20 cellular contexts compared by ENCODE assay signal in the genomic region with DNA sequence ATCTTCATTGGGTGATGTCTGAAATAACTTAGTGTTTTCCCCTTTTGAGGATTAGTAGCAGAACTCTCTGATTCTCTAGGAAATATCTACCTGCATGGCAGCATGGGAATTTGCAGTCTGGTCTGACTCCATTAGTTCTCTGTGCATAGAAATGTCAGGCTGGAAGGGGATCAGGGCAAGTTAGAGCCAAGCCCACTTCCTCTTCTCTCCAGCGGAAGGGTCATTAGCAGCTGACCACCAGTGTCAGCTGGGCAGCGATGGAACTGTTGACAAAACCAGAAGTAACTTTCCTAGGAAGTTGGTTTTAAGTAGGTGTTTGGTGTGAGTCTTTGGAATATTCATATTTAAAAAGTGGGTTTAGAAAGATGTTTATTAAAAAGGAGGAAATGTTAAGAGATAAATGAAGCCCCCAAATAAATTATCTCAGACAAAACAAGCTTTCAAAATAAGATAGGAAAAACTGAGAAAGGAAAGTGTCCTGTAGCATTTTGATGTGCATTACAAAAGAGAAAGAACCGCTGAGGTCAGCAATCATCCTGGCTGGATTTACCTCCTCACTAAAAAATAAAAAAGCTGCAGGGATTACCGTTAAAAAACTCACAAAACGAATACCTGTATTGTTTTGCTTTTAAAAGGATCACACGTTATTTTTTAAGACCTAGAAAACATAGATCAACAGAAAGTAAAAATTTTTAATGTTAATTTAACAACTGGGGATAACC. TPM values are rescaled to one million over a fixed set of nuclear protein-coding genes. Genes with fewer than 3 reads are reported as not detected.
DNase-seq lines count a peak whose midpoint lies in the region; ATAC-seq, FAIRE-seq and TF ChIP-seq lines count a peak whose summit lies in the region.
"Had no signal": no experiment of that assay in that cellular context is flagged by ENCODE, and none has a peak within 500 bp of the region (broad histone marks: within the 10 kb centered on the region; RNA-seq: fewer than 3 reads in every experiment).

No MANE protein-coding gene starts in this region.

- H3K4me1 ChIP-seq in HEK293 (ENCODE audit: control insufficient read depth, insufficient read depth, low read length) = peaks cover 30% of the 10 kb centered on the region
- H3K4me1 ChIP-seq in left lung = peaks cover 2 to 13% of the 10 kb centered on the region in 2 donors
- peaks cover 0 to 59% (median 56%) of the 10 kb centered on the region in 4 donors for H3K4me1 ChIP-seq in sigmoid colon
- no peaks in the 10 kb centered on the region for H3K4me1 ChIP-seq in effector memory CD4-positive, alpha-beta T cell (ENCODE audit: control insufficient read depth, insufficient read depth, low read length, poor library complexity, severe bottlenecking)

- TF ChIP-seq CTCF in HEK293 (tag by site-specific recombination; IDR thresholded peaks at IDR 0.05) = no peak
- no peak for TF ChIP-seq CTCF in VCaP (conservative IDR thresholded peaks at IDR 0.05)
- no peak for TF ChIP-seq CTCF in left lung (IDR thresholded peaks at IDR 0.05)
- TF ChIP-seq CTCF in sigmoid colon (IDR thresholded peaks at IDR 0.05) = no peak

- POLR2A ChIA-PET in HEK293 (lab: Yijun Ruan, JAX) = no interaction called here

- FAIRE-seq in H54 (lab: Jason Lieb, UNC) = no peak
- FAIRE-seq: D721Med, TTC549 had no signal

- TF ChIP-seq POLR2A in sigmoid colon (IDR thresholded peaks at IDR 0.05) (no peak), H54 (IDR thresholded peaks at IDR 0.05; ENCODE audit: low read depth, low read length) (no peak)

- 63 to 67% methylated on average over 6 of the region's 6 CpGs for WGBS in sigmoid colon, 2 donors

- peak; percentile 32 for ATAC-seq in left lung
- no peak for ATAC-seq in GM18502 (IDR thresholded peaks at IDR 0.05; ENCODE audit: poor library complexity, unreplicated experiment)
- ATAC-seq: activated CD8-positive, alpha-beta T cell treated with anti-CD3 and anti-CD28 coated beads for 36 hours; HCT116 had no signal

- intact Hi-C loops in left lung (cut with DNase I) (no loop called here), sigmoid colon (cut with DNase I) (loop anchor here (2.0 to 5.0 kb wide), 3 partner anchors 33 to 102 kb away; partner anchors contain the start of gene MMD)

- CTCF ChIA-PET in HEK293 (lab: Yijun Ruan, JAX) = no interaction called here

- no peak overlapping the region for H3K27ac ChIP-seq in HEK293 (ENCODE audit: extremely low read depth, low read depth, low read length)
- peak overlapping the region; percentile 54; the same call in 1 of the 2 replicates for H3K27ac ChIP-seq in VCaP
- H3K27ac ChIP-seq in left lung = peak overlapping the region in 1 of 2 donors; percentile 23
- peak overlapping the region in 3 of 4 donors; percentile 67 to 83 (median 82) for H3K27ac ChIP-seq in sigmoid colon
- H3K27ac ChIP-seq in effector memory CD4-positive, alpha-beta T cell (ENCODE audit: insufficient read depth, low read length, poor library complexity, severe bottlenecking) = no peak overlapping the region

- H3K27me3 ChIP-seq in left lung = no peaks in the 10 kb centered on the region
- no peaks in the 10 kb centered on the region for H3K27me3 ChIP-seq in sigmoid colon
- H3K27me3 ChIP-seq in effector memory CD4-positive, alpha-beta T cell (replicated peaks; ENCODE audit: control insufficient read depth, insufficient read depth, low read length, poor library complexity, severe bottlenecking) = no peaks in the 10 kb centered on the region
- H3K27me3 ChIP-seq: gastrocnemius medialis had no signal

- H3K36me3 ChIP-seq in HEK293 (ENCODE audit: control insufficient read depth in 2 of 2, insufficient read depth in 1 of 2, low read length in 2 of 2) = no peaks in the 10 kb centered on the region
- no peaks in the 10 kb centered on the region for H3K36me3 ChIP-seq in left lung
- no peaks in the 10 kb centered on the region for H3K36me3 ChIP-seq in sigmoid colon
- H3K36me3 ChIP-seq in effector memory CD4-positive, alpha-beta T cell (ENCODE audit: control insufficient read depth, insufficient read depth, low read length) = no peaks in the 10 kb centered on the region
- H3K36me3 ChIP-seq: gastrocnemius medialis had no signal

- H3K4me3 ChIP-seq in HEK293 (ENCODE audit: low read depth, low read length) = no peak overlapping the region
- H3K4me3 ChIP-seq in left lung = no peak overlapping the region
- no peak overlapping the region for H3K4me3 ChIP-seq in sigmoid colon
- H3K4me3 ChIP-seq in effector memory CD4-positive, alpha-beta T cell (ENCODE audit: insufficient read depth, low read depth, low read length, poor library complexity, severe bottlenecking) = no peak overlapping the region
- H3K4me3 ChIP-seq: gastrocnemius medialis had no signal

- H3K9me3 ChIP-seq in HEK293 (ENCODE audit: control insufficient read depth, insufficient read depth, low read depth, low read length) (no peaks in the 10 kb centered on the region), left lung (no peaks in the 10 kb centered on the region), sigmoid colon (no peaks in the 10 kb centered on the region)
- no peaks in the 10 kb centered on the region for H3K9me3 ChIP-seq in effector memory CD4-positive, alpha-beta T cell (ENCODE audit: control insufficient read depth, low read length)
- H3K9me3 ChIP-seq: gastrocnemius medialis had no signal

- no peak for TF ChIP-seq EP300 in sigmoid colon (IDR thresholded peaks at IDR 0.05)

- no peak for DNase-seq in left lung
- DNase-seq in sigmoid colon = no peak
- no peak for DNase-seq in H54 (ENCODE audit: insufficient read length, low spot score)
- no peak for DNase-seq in NCI-H82 (lab: John Stamatoyannopoulos, UW)
- no peak for DNase-seq in effector memory CD4-positive, alpha-beta T cell
- DNase-seq: activated CD8-positive, alpha-beta T cell treated with anti-CD3 and anti-CD28 coated beads for 36 hours; cerebellar nuclear complex; gastrocnemius medialis; GDM1; NCI-H2081; NCI-H510A treated with DMSO at 0.1 percent for 48 hours; retina had no signal

TF ChIP-seq in HEK293, 187 proteins besides CTCF, POLR2A, EP300 and RAD21:
- TF ChIP-seq ZNF645 (tag by site-specific recombination; IDR thresholded peaks at IDR 0.05) = no peak
- TF ChIP-seq, protein P1, sequence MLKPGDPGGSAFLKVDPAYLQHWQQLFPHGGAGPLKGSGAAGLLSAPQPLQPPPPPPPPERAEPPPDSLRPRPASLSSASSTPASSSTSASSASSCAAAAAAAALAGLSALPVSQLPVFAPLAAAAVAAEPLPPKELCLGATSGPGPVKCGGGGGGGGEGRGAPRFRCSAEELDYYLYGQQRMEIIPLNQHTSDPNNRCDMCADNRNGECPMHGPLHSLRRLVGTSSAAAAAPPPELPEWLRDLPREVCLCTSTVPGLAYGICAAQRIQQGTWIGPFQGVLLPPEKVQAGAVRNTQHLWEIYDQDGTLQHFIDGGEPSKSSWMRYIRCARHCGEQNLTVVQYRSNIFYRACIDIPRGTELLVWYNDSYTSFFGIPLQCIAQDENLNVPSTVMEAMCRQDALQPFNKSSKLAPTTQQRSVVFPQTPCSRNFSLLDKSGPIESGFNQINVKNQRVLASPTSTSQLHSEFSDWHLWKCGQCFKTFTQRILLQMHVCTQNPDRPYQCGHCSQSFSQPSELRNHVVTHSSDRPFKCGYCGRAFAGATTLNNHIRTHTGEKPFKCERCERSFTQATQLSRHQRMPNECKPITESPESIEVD (tag by site-specific recombination; IDR thresholded peaks at IDR 0.05) = peak; percentile 41; the same call in 1 of the 2 replicates

RNA-seq across cellular contexts. Expression of gene MMD, which starts 32.4 kb away (rescaled TPM):
- total RNA-seq in left lung (10 to 100 TPM; 19.0 to 23.2 TPM), sigmoid colon (10 to 100 TPM; 26.9 to 51.3 (median 34.6) TPM)
- polyA plus RNA-seq in sigmoid colon = 10 to 100 TPM; 12.0 to 17.8 (median 17.0) TPM

RNA-seq across cellular contexts. Expression of gene SMIM36, which starts 57.3 kb away (rescaled TPM):
- not detected for total RNA-seq in left lung
- not detected for total RNA-seq in sigmoid colon
- not detected for polyA plus RNA-seq in sigmoid colon
- total RNA-seq: activated CD8-positive, alpha-beta T cell treated with anti-CD3 and anti-CD28 coated beads for 36 hours; gastrocnemius medialis; lower leg skin had no signal
- polyA plus RNA-seq: neural cell had no signal

Comparison
In these comparisons a context has a peak if more than half of its experiments do, and no peak if none do; other contexts are left out.
1. H3K27ac ChIP-seq: peak in VCaP (single experiment) and sigmoid colon (3 of 4); none in HEK293 (single experiment) and effector memory CD4-positive, alpha-beta T cell (single experiment).